Comparison of ENCODE assay signal across 8 cellular contexts in genomic region chr15:94230436-94230885, GRCh38. TPM values are rescaled to one million over a fixed set of nuclear protein-coding genes. Genes with fewer than 3 reads are reported as not detected.
DNase-seq lines count a peak whose midpoint lies in the region; ATAC-seq, FAIRE-seq and TF ChIP-seq lines count a peak whose summit lies in the region.

No MANE protein-coding gene starts in this region.

- H3K36me3 Mint-ChIP-seq in glutamatergic neuron (ENCODE audit: unreplicated experiment): no peaks in the 10 kb centered on the region

- TF ChIP-seq CTCF in VCaP (conservative IDR thresholded peaks at IDR 0.05): no peak
- TF ChIP-seq CTCF in glutamatergic neuron (IDR thresholded peaks at IDR 0.05; ENCODE audit: partially characterized antibody, unreplicated experiment): no peak
- no peak for TF ChIP-seq CTCF in retinal pigment epithelial cell (conservative IDR thresholded peaks at IDR 0.05; ENCODE audit: low read depth, low read length)

- FAIRE-seq in GM12891 (lab: Jason Lieb, UNC): peak; percentile 13

- no peak for TF ChIP-seq POLR2A in GM12891 (IDR thresholded peaks at IDR 0.05; ENCODE audit: low read depth, low read length)

- peak overlapping the region; percentile 61 for H3K4me3 ChIP-seq in retinal pigment epithelial cell (ENCODE audit: low read length)

- H3K27me3 Mint-ChIP-seq in glutamatergic neuron (ENCODE audit: unreplicated experiment): peaks cover 4% of the 10 kb centered on the region

- H3K4me1 Mint-ChIP-seq in glutamatergic neuron (ENCODE audit: low read depth, unreplicated experiment): no peaks in the 10 kb centered on the region

- DNase-seq in GM12891 (ENCODE audit: insufficient read length, low spot score): no peak
- DNase-seq in glutamatergic neuron: no peak
- no peak for DNase-seq in retinal pigment epithelial cell (ENCODE audit: low read depth)
- no peak for DNase-seq in NCI-H1417 treated with DMSO at 0.1 percent for 48 hours (lab: John Stamatoyannopoulos, UW)
- no peak for DNase-seq in SHP77 (lab: John Stamatoyannopoulos, UW)

- ATAC-seq in GM21528 (IDR thresholded peaks at IDR 0.05; ENCODE audit: low FRiP score, unreplicated experiment) (no peak), GM19397 (IDR thresholded peaks at IDR 0.05; ENCODE audit: unreplicated experiment) (no peak)

- H3K27ac ChIP-seq in VCaP: peak overlapping the region; percentile 94

- H3K9me3 Mint-ChIP-seq in glutamatergic neuron (ENCODE audit: unreplicated experiment): no peaks in the 10 kb centered on the region

- no peak overlapping the region for H3K27ac Mint-ChIP-seq in glutamatergic neuron (ENCODE audit: unreplicated experiment)

- peak overlapping the region; percentile 86 for H3K4me3 Mint-ChIP-seq in glutamatergic neuron (ENCODE audit: unreplicated experiment)

TF ChIP-seq in GM12891, 5 proteins besides CTCF, POLR2A, EP300 and RAD21:
- TF ChIP-seq POLR2AphosphoS5 (IDR thresholded peaks at IDR 0.05; ENCODE audit: low read depth, low read length) (no peak), POU2F2 (IDR thresholded peaks at IDR 0.05; ENCODE audit: low read depth, low read length) (no peak), PAX5 (IDR thresholded peaks at IDR 0.05; ENCODE audit: insufficient read depth, low read length, severe bottlenecking) (no peak), SPI1 (IDR thresholded peaks at IDR 0.05; ENCODE audit: low read depth, low read length) (no peak)
TF ChIP-seq in GM12891: peak in this region for 0.

RNA-seq across cellular contexts. Expression of gene MCTP2, which starts 0.9 kb away (rescaled TPM):
- 0.32 TPM for polyA plus RNA-seq in GM12891 (2012; ENCODE audit: low read depth, missing spikeins)
- 0.44 TPM for total RNA-seq in glutamatergic neuron (ENCODE audit: unreplicated experiment)
